Comparison of ENCODE assay signal across 37 cellular contexts in genomic region chr19:8629184-8629583, GRCh38. TPM values are rescaled to one million over a fixed set of nuclear protein-coding genes. Genes with fewer than 3 reads are reported as not detected.
"Had no signal": no experiment of that assay in that cellular context is flagged by ENCODE, and none has a peak within 500 bp of the region (broad histone marks: within the 10 kb centered on the region; RNA-seq: fewer than 3 reads in every experiment).

No MANE protein-coding gene starts in this region.

- H3K36me3 ChIP-seq: brain microvascular endothelial cell, esophagus muscularis mucosa, gastrocnemius medialis, heart left ventricle had no signal

- H3K4me3 Mint-ChIP-seq: activated CD4-positive, alpha-beta memory T cell treated with anti-CD3 and anti-CD28 coated beads for 36 hours; activated CD4-positive, alpha-beta T cell treated with anti-CD3 and anti-CD28 coated beads for 36 hours; activated CD4-positive, alpha-beta T cell treated with anti-CD3 and anti-CD28 coated beads, Interleukin-2, amount 10 ng/mL, durations not matched to agents 24 days and 14 days; activated CD8-positive, alpha-beta memory T cell treated with anti-CD3 and anti-CD28 coated beads, Interleukin-2, amount 10 ng/mL, durations not matched to agents 7 days and 5 days; activated CD8-positive, alpha-beta T cell treated with anti-CD3 and anti-CD28 coated beads, Interleukin-2, amount 10 ng/mL, durations not matched to agents 7 days and 5 days; activated naive CD4-positive, alpha-beta T cell treated with anti-CD3 and anti-CD28 coated beads, Interleukin-2, amount 10 ng/mL, durations not matched to agents 7 days and 5 days; activated naive CD8-positive, alpha-beta T cell treated with anti-CD3 and anti-CD28 coated beads, Interleukin-2, amount 10 ng/mL, durations not matched to agents 7 days and 5 days; activated T-helper 1 cell treated with anti-CD3 and anti-CD28 coated beads, Interleukin-12 subunit alpha, Interleukin-12 subunit beta, Interleukin-2, Interleukin-4 antibody, amounts not matched to agents 30 ng/mL and 10 ng/mL and 1 ng/mL, durations not matched to agents 14 hours and 24 hours and 36 hours; central memory CD8-positive, alpha-beta T cell; dendritic cell treated with granulocyte-macrophage colony-stimulating factor and Interleukin-4, amounts not matched to agents 40 ng/mL and 50 ng/mL, for 4 days; endodermal cell had no signal

- ATAC-seq: activated CD4-positive, alpha-beta T cell treated with anti-CD3 and anti-CD28 coated beads for 36 hours; activated CD8-positive, alpha-beta memory T cell treated with anti-CD3 and anti-CD28 coated beads, Interleukin-2, amount 10 ng/mL, durations not matched to agents 7 days and 5 days; activated CD8-positive, alpha-beta T cell treated with anti-CD3 and anti-CD28 coated beads, Interleukin-2, amount 10 ng/mL, durations not matched to agents 7 days and 5 days; activated naive CD4-positive, alpha-beta T cell treated with anti-CD3 and anti-CD28 coated beads, Interleukin-2, amount 50 U/mL, for 72 hours; foreskin keratinocyte; gastrocnemius medialis; heart left ventricle had no signal

- H3K9me3 ChIP-seq: gastrocnemius medialis had no signal

- H3K36me3 Mint-ChIP-seq: activated CD4-positive, alpha-beta memory T cell treated with anti-CD3 and anti-CD28 coated beads for 36 hours; activated CD8-positive, alpha-beta memory T cell treated with anti-CD3 and anti-CD28 coated beads, Interleukin-2, amount 10 ng/mL, durations not matched to agents 7 days and 5 days; activated naive CD4-positive, alpha-beta T cell treated with anti-CD3 and anti-CD28 coated beads, Interleukin-2, amount 10 ng/mL, durations not matched to agents 7 days and 5 days; activated naive CD4-positive, alpha-beta T cell treated with anti-CD3 and anti-CD28 coated beads, Interleukin-2, amount 50 U/mL, for 72 hours; activated naive CD8-positive, alpha-beta T cell treated with anti-CD3 and anti-CD28 coated beads, Interleukin-2, amount 10 ng/mL, durations not matched to agents 7 days and 5 days had no signal

- H3K4me1 Mint-ChIP-seq: activated CD4-positive, alpha-beta T cell treated with anti-CD3 and anti-CD28 coated beads for 36 hours; activated CD4-positive, alpha-beta T cell treated with anti-CD3 and anti-CD28 coated beads, Interleukin-2, amount 10 ng/mL, durations not matched to agents 24 days and 14 days; activated CD8-positive, alpha-beta memory T cell treated with anti-CD3 and anti-CD28 coated beads, Interleukin-2, amount 10 ng/mL, durations not matched to agents 7 days and 5 days; activated naive CD8-positive, alpha-beta T cell treated with anti-CD3 and anti-CD28 coated beads, Interleukin-2, amount 10 ng/mL, durations not matched to agents 7 days and 5 days had no signal

- DNase-seq: activated CD4-positive, alpha-beta memory T cell treated with anti-CD3 and anti-CD28 coated beads for 36 hours; activated CD4-positive, alpha-beta T cell treated with anti-CD3 and anti-CD28 coated beads for 36 hours; activated CD4-positive, alpha-beta T cell treated with anti-CD3 and anti-CD28 coated beads, Interleukin-2, amount 10 ng/mL, durations not matched to agents 24 days and 14 days; activated CD4-positive, CD25-positive, alpha-beta regulatory T cell; activated CD4-positive, CD25-positive, alpha-beta regulatory T cell treated with anti-CD3 and anti-CD28 coated beads, Interleukin-2, amount 50 U/mL, for 72 hours; activated CD8-positive, alpha-beta memory T cell treated with anti-CD3 and anti-CD28 coated beads, Interleukin-2, amount 10 ng/mL, durations not matched to agents 7 days and 5 days; activated CD8-positive, alpha-beta memory T cell treated with anti-CD3 and anti-CD28 coated beads, Interleukin-2, amount 50 U/mL, for 4 hours; activated CD8-positive, alpha-beta T cell treated with anti-CD3 and anti-CD28 coated beads, Interleukin-2, amount 10 ng/mL, durations not matched to agents 7 days and 5 days; activated gamma-delta T cell; activated naive CD4-positive, alpha-beta T cell; activated naive CD4-positive, alpha-beta T cell treated with anti-CD3 and anti-CD28 coated beads, Interleukin-2, amount 10 ng/mL, durations not matched to agents 7 days and 5 days; activated naive CD8-positive, alpha-beta T cell treated with anti-CD3 and anti-CD28 coated beads, Interleukin-2, amount 10 ng/mL, durations not matched to agents 7 days and 5 days; activated T-cell treated with anti-CD3 and anti-CD28 coated beads, Interleukin-2, amount 50 U/mL, for 1 hour; activated T-cell treated with anti-CD3 and anti-CD28 coated beads, Interleukin-2, amount 50 U/mL, for 48 hours; anterior cingulate cortex; brain microvascular endothelial cell; dorsolateral prefrontal cortex; effector memory CD4-positive, alpha-beta T cell; endodermal cell; erythroblast; foreskin keratinocyte; gastrocnemius medialis; glutamatergic neuron; heart left ventricle; T-helper 2 cell had no signal

- H3K9me3 Mint-ChIP-seq: activated CD4-positive, alpha-beta memory T cell treated with anti-CD3 and anti-CD28 coated beads for 36 hours; activated CD4-positive, alpha-beta T cell treated with anti-CD3 and anti-CD28 coated beads, Interleukin-2, amount 10 ng/mL, durations not matched to agents 24 days and 14 days; activated naive CD4-positive, alpha-beta T cell treated with anti-CD3 and anti-CD28 coated beads, Interleukin-2, amount 10 ng/mL, durations not matched to agents 7 days and 5 days; activated naive CD4-positive, alpha-beta T cell treated with anti-CD3 and anti-CD28 coated beads, Interleukin-2, amount 50 U/mL, for 72 hours; activated naive CD8-positive, alpha-beta T cell treated with anti-CD3 and anti-CD28 coated beads, Interleukin-2, amount 10 ng/mL, durations not matched to agents 7 days and 5 days; activated T-helper 1 cell treated with anti-CD3 and anti-CD28 coated beads, Interleukin-12 subunit alpha, Interleukin-12 subunit beta, Interleukin-2, Interleukin-4 antibody, amounts not matched to agents 30 ng/mL and 10 ng/mL and 1 ng/mL, durations not matched to agents 14 hours and 24 hours and 36 hours; activated T-helper 2 cell treated with anti-CD3 and anti-CD28 coated beads, Interferon-gamma antibody, Interleukin-2, Interleukin-4, amounts not matched to agents 10 μg/mL and 5 μg/mL and 100 μg/mL, durations not matched to agents 14 hours and 24 hours and 36 hours; central memory CD8-positive, alpha-beta T cell; endodermal cell had no signal

- H3K27ac Mint-ChIP-seq: activated CD4-positive, alpha-beta memory T cell treated with anti-CD3 and anti-CD28 coated beads for 36 hours; activated CD4-positive, alpha-beta T cell treated with anti-CD3 and anti-CD28 coated beads for 36 hours; activated CD4-positive, alpha-beta T cell treated with anti-CD3 and anti-CD28 coated beads, Interleukin-2, amount 10 ng/mL, durations not matched to agents 24 days and 14 days; activated CD8-positive, alpha-beta memory T cell treated with anti-CD3 and anti-CD28 coated beads, Interleukin-2, amount 10 ng/mL, durations not matched to agents 7 days and 5 days; activated CD8-positive, alpha-beta T cell treated with anti-CD3 and anti-CD28 coated beads, Interleukin-2, amount 10 ng/mL, durations not matched to agents 7 days and 5 days; activated naive CD4-positive, alpha-beta T cell treated with anti-CD3 and anti-CD28 coated beads, Interleukin-2, amount 10 ng/mL, durations not matched to agents 7 days and 5 days; activated naive CD8-positive, alpha-beta T cell treated with anti-CD3 and anti-CD28 coated beads, Interleukin-2, amount 10 ng/mL, durations not matched to agents 7 days and 5 days; activated T-helper 1 cell treated with anti-CD3 and anti-CD28 coated beads, Interleukin-12 subunit alpha, Interleukin-12 subunit beta, Interleukin-2, Interleukin-4 antibody, amounts not matched to agents 30 ng/mL and 10 ng/mL and 1 ng/mL, durations not matched to agents 14 hours and 24 hours and 36 hours; activated T-helper 2 cell treated with anti-CD3 and anti-CD28 coated beads, Interferon-gamma antibody, Interleukin-2, Interleukin-4, amounts not matched to agents 10 μg/mL and 5 μg/mL and 100 μg/mL, durations not matched to agents 14 hours and 24 hours and 36 hours; dendritic cell treated with granulocyte-macrophage colony-stimulating factor and Interleukin-4, amounts not matched to agents 40 ng/mL and 50 ng/mL, for 4 days; endodermal cell had no signal

- H3K27ac ChIP-seq: brain microvascular endothelial cell, coronary artery, esophagus muscularis mucosa, foreskin keratinocyte, gastrocnemius medialis, heart left ventricle had no signal

- H3K4me1 ChIP-seq: foreskin keratinocyte, gastrocnemius medialis, heart left ventricle had no signal

- FAIRE-seq: astrocyte, bronchial epithelial cell had no signal

- H3K27me3 ChIP-seq: brain microvascular endothelial cell, dorsolateral prefrontal cortex, esophagus muscularis mucosa, foreskin keratinocyte, gastrocnemius medialis, heart left ventricle had no signal

- H3K27me3 Mint-ChIP-seq: activated CD4-positive, alpha-beta memory T cell treated with anti-CD3 and anti-CD28 coated beads for 36 hours; activated CD4-positive, alpha-beta T cell treated with anti-CD3 and anti-CD28 coated beads for 36 hours; activated CD4-positive, alpha-beta T cell treated with anti-CD3 and anti-CD28 coated beads, Interleukin-2, amount 10 ng/mL, durations not matched to agents 24 days and 14 days; activated CD8-positive, alpha-beta memory T cell treated with anti-CD3 and anti-CD28 coated beads, Interleukin-2, amount 10 ng/mL, durations not matched to agents 7 days and 5 days had no signal

- H3K4me3 ChIP-seq: coronary artery, dorsolateral prefrontal cortex, esophagus muscularis mucosa, gastrocnemius medialis, heart left ventricle had no signal

RNA-seq across cellular contexts. Expression of gene NFILZ, which starts 1.2 kb away (rescaled TPM):
- total RNA-seq: activated CD4-positive, alpha-beta memory T cell treated with anti-CD3 and anti-CD28 coated beads for 36 hours; activated CD4-positive, alpha-beta T cell treated with anti-CD3 and anti-CD28 coated beads for 36 hours; activated CD4-positive, alpha-beta T cell treated with anti-CD3 and anti-CD28 coated beads, Interleukin-2, amount 10 ng/mL, durations not matched to agents 24 days and 14 days; activated CD8-positive, alpha-beta memory T cell treated with anti-CD3 and anti-CD28 coated beads for 36 hours; activated CD8-positive, alpha-beta memory T cell treated with anti-CD3 and anti-CD28 coated beads, Interleukin-2, amount 10 ng/mL, durations not matched to agents 7 days and 5 days; activated CD8-positive, alpha-beta T cell treated with anti-CD3 and anti-CD28 coated beads, Interleukin-2, amount 10 ng/mL, durations not matched to agents 7 days and 5 days; activated naive CD4-positive, alpha-beta T cell treated with anti-CD3 and anti-CD28 coated beads, Interleukin-2, amount 50 U/mL, for 72 hours; activated naive CD8-positive, alpha-beta T cell treated with anti-CD3 and anti-CD28 coated beads, Interleukin-2, amount 10 ng/mL, durations not matched to agents 7 days and 5 days; activated T-helper 1 cell treated with anti-CD3 and anti-CD28 coated beads, Interleukin-12 subunit alpha, Interleukin-12 subunit beta, Interleukin-2, Interleukin-4 antibody, amounts not matched to agents 30 ng/mL and 10 ng/mL and 1 ng/mL, durations not matched to agents 14 hours and 24 hours and 36 hours; activated T-helper 2 cell treated with anti-CD3 and anti-CD28 coated beads, Interferon-gamma antibody, Interleukin-2, Interleukin-4, amounts not matched to agents 10 μg/mL and 5 μg/mL and 100 μg/mL, durations not matched to agents 14 hours and 24 hours and 36 hours; astrocyte; bronchial epithelial cell; cardiac septum; cerebellum; dorsolateral prefrontal cortex; endodermal cell; esophagus muscularis mucosa; foreskin keratinocyte; gastrocnemius medialis; heart left ventricle had no signal
- polyA plus RNA-seq: foreskin keratinocyte, heart left ventricle had no signal

RNA-seq across cellular contexts. Expression of gene ADAMTS10, which starts 18.7 kb away (rescaled TPM):
- total RNA-seq: bronchial epithelial cell, foreskin keratinocyte had no signal
- polyA plus RNA-seq: foreskin keratinocyte had no signal

RNA-seq across cellular contexts. Expression of gene MYO1F, which starts 51.9 kb away (rescaled TPM):
- total RNA-seq: bronchial epithelial cell had no signal
